8 cellular contexts compared by ENCODE assay signal in genomic region chr5:95554647-95555548, GRCh38. TPM values are rescaled to one million over a fixed set of nuclear protein-coding genes. Genes with fewer than 3 reads are reported as not detected.
DNase-seq lines count a peak whose midpoint lies in the region; ATAC-seq and TF ChIP-seq lines count a peak whose summit lies in the region.

ARSK (plus strand) TSS chr5:95555101; CDS start chr5:95555279, 178 bp downstream.
SKIC3 (minus strand) TSS chr5:95554977; CDS start chr5:95547150, 7,827 bp downstream.

- intact Hi-C loops in mucosa of descending colon (cut with DNase I, micrococcal nuclease), result no loop called here

- TF ChIP-seq CTCF in OCI-LY3 (IDR thresholded peaks at IDR 0.05; ENCODE audit: low read depth, low read length) (no peak), mucosa of descending colon (IDR thresholded peaks at IDR 0.05) (no peak)

- peaks cover 31% of the 10 kb centered on the region for H3K79me2 ChIP-seq in OCI-LY3 (ENCODE audit: low read length)

- no peaks in the 10 kb centered on the region for H3K9me3 ChIP-seq in OCI-LY3 (ENCODE audit: insufficient read depth, low read length)
- no peaks in the 10 kb centered on the region for H3K9me3 ChIP-seq in mucosa of descending colon

- H3K36me3 ChIP-seq in OCI-LY3 (replicated peaks; ENCODE audit: low read depth, low read length) (peaks cover 6% of the 10 kb centered on the region), mucosa of descending colon (ENCODE audit: low read depth) (no peaks in the 10 kb centered on the region)

- H3K27ac ChIP-seq in OCI-LY3 (ENCODE audit: low read length) (peak within 1 kb of the TSS; percentile 82), epithelial cell of prostate (peak within 1 kb of the TSS; percentile 76)

- H3K4me1 ChIP-seq in OCI-LY3 (ENCODE audit: low read length) (peaks cover 12% of the 10 kb centered on the region), mucosa of descending colon (ENCODE audit: low read depth) (peaks cover 10% of the 10 kb centered on the region)

- peak within 1 kb of the TSS; percentile 89 for H3K4me2 ChIP-seq in OCI-LY3 (ENCODE audit: low read length)

- H4K20me1 ChIP-seq in OCI-LY3 (ENCODE audit: insufficient read depth, low read length), result no peaks in the 10 kb centered on the region

- H3K9ac ChIP-seq in OCI-LY3 (ENCODE audit: low read length), result peak within 1 kb of the TSS; percentile 75

- H3K27me3 ChIP-seq in OCI-LY3 (ENCODE audit: low read depth, low read length), result no peaks in the 10 kb centered on the region

- ATAC-seq in GM21526 (IDR thresholded peaks at IDR 0.05; ENCODE audit: low FRiP score, unreplicated experiment), result peak; percentile 87
- peak; percentile 98 for ATAC-seq in mucosa of descending colon

- peak; percentile 97 for DNase-seq in DMS 273 treated with DMSO at 0.1 percent for 48 hours (lab: John Stamatoyannopoulos, UW)
- DNase-seq in HuH-7.5 (ENCODE audit: low spot score), result peak; percentile 64
- DNase-seq in activated T-cell treated with anti-CD3 and anti-CD28 coated beads for 4 hours, result peak; percentile 81
- peak; percentile 96 for DNase-seq in epithelial cell of prostate (ENCODE audit: low read depth, low spot score)
- DNase-seq in mucosa of descending colon, result peak; percentile 93 to 95 (median 95)
- peak; percentile 80 for DNase-seq in stimulated activated CD8-positive, alpha-beta memory T cell treated with anti-CD3 and anti-CD28 coated beads, Interleukin-4, amount 100 ng/mL, for 24 hours (ENCODE audit: low read depth)

- H2AFZ ChIP-seq in OCI-LY3 (ENCODE audit: low read depth, low read length), result peak within 1 kb of the TSS; percentile 99

- H3K4me3 ChIP-seq in OCI-LY3 (ENCODE audit: low read length) (peak within 1 kb of the TSS; percentile 93), mucosa of descending colon (peak within 1 kb of the TSS; percentile 46)

RNA-seq across cellular contexts. Expression of gene ARSK, which starts in this region (rescaled TPM):
- 1 to 10 TPM; 1.7 to 6.0 (median 2.3) TPM for total RNA-seq in mucosa of descending colon

RNA-seq across cellular contexts. Expression of gene SKIC3, which starts in this region (rescaled TPM):
- total RNA-seq in mucosa of descending colon, result 10 to 100 TPM; 49.6 to 73.6 (median 51.5) TPM

Comparison
In these comparisons a context has a peak if more than half of its experiments do, and no peak if none do; other contexts are left out.
1. Peak in every context shown above with its lines: DNase-seq, ATAC-seq, H3K4me3 ChIP-seq and H3K27ac ChIP-seq.